ENCODE assay signal across 17 cellular contexts in the genomic region with DNA sequence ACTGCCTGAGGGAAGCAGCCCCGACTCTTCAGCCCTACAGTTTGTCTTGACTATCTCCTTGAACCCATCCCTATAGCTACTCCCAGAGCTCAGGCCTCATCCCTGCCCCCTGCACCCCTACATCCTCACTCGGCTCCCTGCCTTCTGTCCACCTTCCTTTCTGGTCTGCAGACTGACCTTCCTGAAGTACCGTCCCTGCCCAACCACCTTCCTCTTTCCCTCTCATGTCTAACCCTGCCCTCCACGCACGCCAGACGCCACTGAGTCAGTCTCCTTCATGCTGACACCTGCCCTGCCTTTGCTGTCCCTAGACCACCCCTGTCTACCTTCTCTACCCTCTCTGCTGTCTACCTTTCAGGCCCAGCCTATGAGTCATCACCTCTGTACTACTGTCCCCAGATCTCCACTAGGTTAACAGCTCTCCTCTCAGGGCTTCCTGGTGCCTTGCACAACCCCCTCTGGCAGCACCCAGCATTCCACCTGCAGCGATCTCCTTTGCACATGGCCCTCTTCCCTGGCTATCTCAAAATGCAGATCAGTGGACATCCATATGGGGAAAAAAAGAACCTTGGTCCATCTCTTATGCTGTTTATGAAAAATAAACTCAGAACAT. TPM values are rescaled to one million over a fixed set of nuclear protein-coding genes. Genes with fewer than 3 reads are reported as not detected.
DNase-seq lines count a peak whose midpoint lies in the region; ATAC-seq and TF ChIP-seq lines count a peak whose summit lies in the region.
"Had no signal": no experiment of that assay in that cellular context is flagged by ENCODE, and none has a peak within 500 bp of the region (broad histone marks: within the 10 kb centered on the region; RNA-seq: fewer than 3 reads in every experiment).

No MANE protein-coding gene starts in this region.

- ATAC-seq in Right ventricle myocardium inferior = no peak
- ATAC-seq in left lung = peak; percentile 72
- no peak for ATAC-seq in thoracic aorta (ENCODE audit: insufficient number of reproducible peaks, low FRiP score, low read depth)
- no peak for ATAC-seq in HG03354 (IDR thresholded peaks at IDR 0.05; ENCODE audit: poor library complexity, severe bottlenecking, unreplicated experiment)
- ATAC-seq in HG03342 (IDR thresholded peaks at IDR 0.05; ENCODE audit: unreplicated experiment) = no peak

- H3K4me3 ChIP-seq in cardiac muscle cell = no peak overlapping the region
- H3K4me3 ChIP-seq in ascending aorta = no peak overlapping the region
- no peak overlapping the region for H3K4me3 ChIP-seq in left lung
- no peak overlapping the region for H3K4me3 ChIP-seq in thoracic aorta
- H3K4me3 ChIP-seq: lung had no signal

- H3K27me3 ChIP-seq in cardiac muscle cell (no peaks in the 10 kb centered on the region), ascending aorta (no peaks in the 10 kb centered on the region), left lung (no peaks in the 10 kb centered on the region), thoracic aorta (replicated peaks; ENCODE audit: insufficient read depth) (no peaks in the 10 kb centered on the region)

- H3K27ac ChIP-seq in cardiac muscle cell = peak overlapping the region; percentile 48
- peak overlapping the region; percentile 28 to 62 for H3K27ac ChIP-seq in ascending aorta
- H3K27ac ChIP-seq in left lung = no peak overlapping the region
- H3K27ac ChIP-seq in thoracic aorta = peak overlapping the region; percentile 35 to 50

- TF ChIP-seq CTCF in cardiac muscle cell (IDR thresholded peaks at IDR 0.05; ENCODE audit: low read depth, low read length) (no peak), ascending aorta (IDR thresholded peaks at IDR 0.05) (no peak), left lung (IDR thresholded peaks at IDR 0.05) (no peak), thoracic aorta (IDR thresholded peaks at IDR 0.05) (no peak)

- H3K4me1 ChIP-seq in cardiac muscle cell (ENCODE audit: low read depth) = peaks cover 20% of the 10 kb centered on the region
- peaks cover 0 to 7% of the 10 kb centered on the region in 2 donors for H3K4me1 ChIP-seq in ascending aorta
- H3K4me1 ChIP-seq in left lung = peaks cover 0 to 7% of the 10 kb centered on the region in 2 donors
- H3K4me1 ChIP-seq in thoracic aorta (ENCODE audit: control insufficient read depth in 1 of 2, low read depth in 2 of 2) = peaks cover 3 to 32% of the 10 kb centered on the region in 2 donors

- intact Hi-C loops in Right ventricle myocardium inferior (cut with DNase I) (no loop called here), ascending aorta (cut with DNase I) (loop anchor here (10.0 kb wide), 1 partner anchor 185 kb away; the partner anchor contains the start of gene INTS4), left lung (cut with DNase I) (no loop called here)

- H3K9me3 ChIP-seq in cardiac muscle cell (ENCODE audit: low read depth) (no peaks in the 10 kb centered on the region), ascending aorta (no peaks in the 10 kb centered on the region), left lung (no peaks in the 10 kb centered on the region), thoracic aorta (no peaks in the 10 kb centered on the region)

- no peak for DNase-seq in cardiac muscle cell (ENCODE audit: low read depth in 1 of 2, low spot score in 1 of 2)
- DNase-seq in Right ventricle myocardium inferior (ENCODE audit: missing footprints) = no peak
- DNase-seq in ascending aorta (ENCODE audit: low spot score in 2 of 2) = no peak
- no peak for DNase-seq in left lung
- no peak for DNase-seq in thoracic aorta (ENCODE audit: low spot score)
- DNase-seq in NCI-H1694 (lab: John Stamatoyannopoulos, UW) = no peak
- DNase-seq: activated CD4-positive, alpha-beta T cell treated with anti-CD3 and anti-CD28 coated beads, Interleukin-2, amount 10 ng/mL, durations not matched to agents 7 days and 5 days; activated naive CD8-positive, alpha-beta T cell treated with anti-CD3 and anti-CD28 coated beads, Interleukin-2, amount 10 ng/mL, durations not matched to agents 7 days and 5 days; activated T-cell treated with anti-CD3 and anti-CD28 coated beads, Interleukin-2, amount 50 U/mL, for 24 hours; effector CD8-positive, alpha-beta T cell; NCI-H146; NCI-H226; retina; SIG-M5 had no signal

- H3K36me3 ChIP-seq in cardiac muscle cell = no peaks in the 10 kb centered on the region
- peaks cover 8 to 9% of the 10 kb centered on the region in 2 donors for H3K36me3 ChIP-seq in ascending aorta
- H3K36me3 ChIP-seq in left lung = peaks cover 0 to 11% of the 10 kb centered on the region in 2 donors
- H3K36me3 ChIP-seq in thoracic aorta = no peaks in the 10 kb centered on the region

RNA-seq across cellular contexts. Expression of gene KCTD21, which starts 8.9 kb away (rescaled TPM):
- 8.6 and 15.8 TPM in 2 replicates for total RNA-seq in cardiac muscle cell
- 4.8 and 5.8 TPM in 2 replicates for polyA plus RNA-seq in cardiac muscle cell
- 10.6 TPM for total RNA-seq in Right ventricle myocardium inferior
- total RNA-seq in ascending aorta = 30.7 TPM
- 10 to 100 TPM; 11.8 to 12.0 TPM for total RNA-seq in left lung
- total RNA-seq in thoracic aorta = 10 to 100 TPM in 1 of 2 donors, 1 to 10 TPM in 1; 9.1 to 13.7 TPM

RNA-seq across cellular contexts. Expression of gene USP35, which starts 9.2 kb away (rescaled TPM):
- total RNA-seq in cardiac muscle cell (25.1 and 35.0 TPM in 2 replicates), Right ventricle myocardium inferior (6.2 TPM), ascending aorta (34.0 TPM), left lung (1 to 10 TPM; 7.4 to 8.0 TPM), thoracic aorta (10 to 100 TPM; 38.8 to 44.1 TPM)
- 11.1 and 13.3 TPM in 2 replicates for polyA plus RNA-seq in cardiac muscle cell

RNA-seq across cellular contexts. Expression of gene ALG8, which starts 40.1 kb away (rescaled TPM):
- 25.9 and 38.4 TPM in 2 replicates for total RNA-seq in cardiac muscle cell
- 74.1 and 75.4 TPM in 2 replicates for polyA plus RNA-seq in cardiac muscle cell
- 16.7 TPM for total RNA-seq in Right ventricle myocardium inferior
- 27.0 TPM for total RNA-seq in ascending aorta
- 10 to 100 TPM; 32.2 to 39.7 TPM for total RNA-seq in left lung
- total RNA-seq in thoracic aorta = 10 to 100 TPM; 19.5 to 26.3 TPM

Comparison
In these comparisons a context has a peak if more than half of its experiments do, and no peak if none do; other contexts are left out.
1. H3K27ac ChIP-seq: peak in cardiac muscle cell (single experiment), ascending aorta (2 of 2) and thoracic aorta (2 of 2); none in left lung (0 of 2).